Comparison of ENCODE assay signal across 14 cellular contexts in genomic region chr3:61685755-61686154, GRCh38.
DNase-seq lines count a peak whose midpoint lies in the region; ATAC-seq and TF ChIP-seq lines count a peak whose summit lies in the region.
"Had no signal": no experiment of that assay in that cellular context is flagged by ENCODE, and none has a peak within 500 bp of the region (broad histone marks: within the 10 kb centered on the region; RNA-seq: fewer than 3 reads in every experiment).

No MANE protein-coding gene starts in this region.

- H3K4me3 ChIP-seq in Caco-2 (ENCODE audit: low read depth, low read length) (no peak overlapping the region), right atrium auricular region (no peak overlapping the region), dorsolateral prefrontal cortex (no peak overlapping the region)

- no peaks in the 10 kb centered on the region for H3K9me3 Mint-ChIP-seq in Caco-2 (ENCODE audit: unreplicated experiment)

- no peak for ATAC-seq in HG02571 (IDR thresholded peaks at IDR 0.05; ENCODE audit: unreplicated experiment)
- ATAC-seq: activated CD8-positive, alpha-beta memory T cell treated with anti-CD3 and anti-CD28 coated beads, Interleukin-2, amount 10 ng/mL, durations not matched to agents 7 days and 5 days; esophagus mucosa; stimulated activated naive CD8-positive, alpha-beta T cell treated with anti-CD3 and anti-CD28 coated beads, Interleukin-15, Interleukin-2, amounts not matched to agents 100 U/mL and 50 U/mL, for 24 hours had no signal

- TF ChIP-seq CTCF in Caco-2 (IDR thresholded peaks at IDR 0.05; ENCODE audit: insufficient read depth in 1 of 2, low read depth in 1 of 2, low read length in 1 of 2, severe bottlenecking in 1 of 2, unreplicated experiment in 1 of 2) (no peak), right atrium auricular region (IDR thresholded peaks at IDR 0.05) (no peak), dorsolateral prefrontal cortex (IDR thresholded peaks at IDR 0.05 in 54 of 56, conservative IDR thresholded peaks at IDR 0.05 in 2 of 56; ENCODE audit: low read depth in 1 of 56, partially characterized antibody in 56 of 56) (no peak)

- H3K4me3 Mint-ChIP-seq in Caco-2 (ENCODE audit: unreplicated experiment): no peak overlapping the region
- H3K4me3 Mint-ChIP-seq: activated CD8-positive, alpha-beta memory T cell treated with anti-CD3 and anti-CD28 coated beads, Interleukin-2, amount 10 ng/mL, durations not matched to agents 7 days and 5 days had no signal

- no peaks in the 10 kb centered on the region for H3K9me3 ChIP-seq in Caco-2
- no peaks in the 10 kb centered on the region for H3K9me3 ChIP-seq in right atrium auricular region

- H3K36me3 ChIP-seq in Caco-2 (ENCODE audit: control insufficient read depth, insufficient read depth, low read length) (no peaks in the 10 kb centered on the region), right atrium auricular region (no peaks in the 10 kb centered on the region)

- CTCF ChIA-PET in Caco-2 (lab: Charles Lee): no interaction called here

- H3K27ac ChIP-seq in right atrium auricular region: peak overlapping the region; percentile 38 to 40
- no peak overlapping the region for H3K27ac ChIP-seq in dorsolateral prefrontal cortex

- no peaks in the 10 kb centered on the region for H3K27me3 Mint-ChIP-seq in Caco-2 (ENCODE audit: insufficient read depth, unreplicated experiment)
- H3K27me3 Mint-ChIP-seq: activated CD8-positive, alpha-beta memory T cell treated with anti-CD3 and anti-CD28 coated beads, Interleukin-2, amount 10 ng/mL, durations not matched to agents 7 days and 5 days had no signal

- intact Hi-C loops in Caco-2 (cut with micrococcal nuclease; ENCODE audit: unreplicated experiment) (no loop called here), dorsolateral prefrontal cortex (cut with DNase I) (no loop called here)

- no peaks in the 10 kb centered on the region for H3K36me3 Mint-ChIP-seq in Caco-2 (ENCODE audit: insufficient read depth, unreplicated experiment)
- H3K36me3 Mint-ChIP-seq: activated CD8-positive, alpha-beta memory T cell treated with anti-CD3 and anti-CD28 coated beads, Interleukin-2, amount 10 ng/mL, durations not matched to agents 7 days and 5 days had no signal

- DNase-seq in Caco-2 (no peak), NCI-H1092 treated with DMSO at 0.1 percent for 48 hours (lab: John Stamatoyannopoulos, UW) (peak; percentile 89), NCI-H69 (lab: John Stamatoyannopoulos, UW) (peak; percentile 84), right atrium auricular region (ENCODE audit: low spot score) (no peak), foreskin melanocyte (no peak), dorsolateral prefrontal cortex (no peak), HUDEP-2 (lab: John Stamatoyannopoulos, UW; ENCODE audit: unreplicated experiment in 76 of 76) (no peak)
- DNase-seq: activated CD8-positive, alpha-beta memory T cell treated with anti-CD3 and anti-CD28 coated beads, Interleukin-2, amount 10 ng/mL, durations not matched to agents 7 days and 5 days; activated naive CD4-positive, alpha-beta T cell treated with anti-CD3 and anti-CD28 coated beads, Interleukin-2, amount 50 U/mL, for 16 hours; central memory CD4-positive, alpha-beta T cell; SHP77 treated with DMSO at 0.1 percent for 48 hours; stimulated activated naive CD8-positive, alpha-beta T cell treated with anti-CD3 and anti-CD28 coated beads, Interleukin-15, Interleukin-2, amounts not matched to agents 100 U/mL and 50 U/mL, for 24 hours had no signal

- peaks cover 23% of the 10 kb centered on the region for H3K4me1 Mint-ChIP-seq in Caco-2 (ENCODE audit: low read depth, unreplicated experiment)
- H3K4me1 Mint-ChIP-seq: activated CD8-positive, alpha-beta memory T cell treated with anti-CD3 and anti-CD28 coated beads, Interleukin-2, amount 10 ng/mL, durations not matched to agents 7 days and 5 days had no signal

- H3K27me3 ChIP-seq in Caco-2 (replicated peaks; ENCODE audit: control insufficient read depth, insufficient read depth, low read length) (no peaks in the 10 kb centered on the region), right atrium auricular region (no peaks in the 10 kb centered on the region), dorsolateral prefrontal cortex (peaks cover 0 to 3% (median 0%) of the 10 kb centered on the region in 45 donors)

- no TSS peak for BruUV-seq in Caco-2 (replicated peaks; lab: Mats Ljungman, UMichigan)

- H3K27ac Mint-ChIP-seq in Caco-2 (ENCODE audit: unreplicated experiment): peak overlapping the region; percentile 36
- H3K27ac Mint-ChIP-seq: activated CD8-positive, alpha-beta memory T cell treated with anti-CD3 and anti-CD28 coated beads, Interleukin-2, amount 10 ng/mL, durations not matched to agents 7 days and 5 days had no signal

- peaks cover 12% of the 10 kb centered on the region for H3K4me1 ChIP-seq in Caco-2
- H3K4me1 ChIP-seq in right atrium auricular region: peaks cover 0 to 33% of the 10 kb centered on the region in 2 donors

- POLR2A ChIA-PET in Caco-2 (lab: Charles Lee): no interaction called here

Comparison
In these comparisons a context has a peak if more than half of its experiments do, and no peak if none do; other contexts are left out.
1. DNase-seq: peak in NCI-H1092 treated with DMSO at 0.1 percent for 48 hours (single experiment) and NCI-H69 (single experiment); none in Caco-2 (0 of 2), right atrium auricular region (single experiment), foreskin melanocyte (single experiment), dorsolateral prefrontal cortex (0 of 10) and HUDEP-2 (0 of 76).
2. H3K27ac ChIP-seq: peak in right atrium auricular region (2 of 2); none in dorsolateral prefrontal cortex (0 of 59).